28 cellular contexts compared by ENCODE assay signal in the genomic region with DNA sequence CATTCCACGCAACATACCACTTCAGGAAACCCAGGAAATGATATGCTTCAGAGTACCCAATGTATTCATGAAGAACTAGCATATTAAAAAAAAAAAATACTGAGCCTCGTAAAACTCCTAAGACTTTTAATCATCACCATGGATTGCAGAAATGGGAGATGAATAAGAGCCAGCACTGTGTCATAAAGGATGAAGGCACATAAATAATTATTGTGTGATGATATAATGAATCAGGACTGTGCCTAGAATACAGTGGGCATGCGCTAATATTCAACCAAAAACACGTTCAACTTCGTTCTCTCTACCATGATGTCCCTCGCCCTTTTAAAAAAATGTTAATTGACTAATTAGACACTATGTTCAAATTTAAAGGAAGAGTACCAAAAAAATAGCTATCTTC.
A peak's percentile ranks its signal among the peaks of the same experiment; 100 is the strongest.
DNase-seq lines count a peak whose midpoint lies in the region; ATAC-seq and TF ChIP-seq lines count a peak whose summit lies in the region.
"Had no signal": no experiment of that assay in that cellular context is flagged by ENCODE, and none has a peak within 500 bp of the region (broad histone marks: within the 10 kb centered on the region; RNA-seq: fewer than 3 reads in every experiment).

No MANE protein-coding gene starts in this region.

- POLR2A ChIA-PET in activated naive CD8-positive, alpha-beta T cell treated with anti-CD3 and anti-CD28 coated beads, Interleukin-2, amount 10 ng/mL, durations not matched to agents 7 days and 5 days (lab: Charles Lee), result no interaction called here
- POLR2A ChIA-PET in RWPE1 (lab: Yijun Ruan, JAX; ENCODE audit: low non-redundant PET), result no interaction called here

- H3K4me3 Mint-ChIP-seq in activated naive CD8-positive, alpha-beta T cell treated with anti-CD3 and anti-CD28 coated beads, Interleukin-2, amount 10 ng/mL, durations not matched to agents 7 days and 5 days, result no peak overlapping the region
- no peak overlapping the region for H3K4me3 Mint-ChIP-seq in activated naive CD8-positive, alpha-beta T cell treated with anti-CD3 and anti-CD28 coated beads, Interleukin-2, amount 50 U/mL, for 24 hours
- no peak overlapping the region for H3K4me3 Mint-ChIP-seq in glutamatergic neuron (ENCODE audit: unreplicated experiment)
- H3K4me3 Mint-ChIP-seq: activated B cell treated with CpG ODN at 0.5 μM for 24 hours; activated CD4-positive, alpha-beta memory T cell treated with anti-CD3 and anti-CD28 coated beads, Interleukin-2, amount 10 ng/mL, durations not matched to agents 7 days and 5 days had no signal

- DNase-seq in activated naive CD8-positive, alpha-beta T cell treated with anti-CD3 and anti-CD28 coated beads, Interleukin-2, amount 10 ng/mL, durations not matched to agents 7 days and 5 days, result no peak
- no peak for DNase-seq in activated naive CD8-positive, alpha-beta T cell treated with anti-CD3 and anti-CD28 coated beads, Interleukin-2, amount 50 U/mL, for 24 hours
- DNase-seq in RWPE1 (ENCODE audit: low spot score) (peak; percentile 46), fibroblast of the aortic adventitia (ENCODE audit: low read depth) (peak; percentile 14), occipital lobe (lab: John Stamatoyannopoulos, UW) (no peak), glutamatergic neuron (no peak), activated gamma-delta T cell treated with Interleukin-2 at 50 U/mL for 16 hours (no peak)
- DNase-seq: 8988T; activated B cell treated with CpG ODN at 0.5 μM for 24 hours; activated CD4-positive, alpha-beta memory T cell treated with anti-CD3 and anti-CD28 coated beads, Interleukin-2, amount 10 ng/mL, durations not matched to agents 7 days and 5 days; activated gamma-delta T cell; activated T-cell treated with anti-CD3 and anti-CD28 coated beads for 4 hours; adrenal gland; BE2C; COR-L47; cortex of kidney; DMS79; NCI-H1694; NCI-H2171 treated with DMSO at 0.1 percent for 48 hours; NCI-H524 treated with DMSO at 0.1 percent for 48 hours; RPMI8226; stimulated activated CD4-positive, alpha-beta T cell treated with anti-CD3 and anti-CD28 coated beads, Interleukin-4, amount 100 ng/mL, for 1 hour; stimulated activated naive CD4-positive, alpha-beta T cell treated with Interleukin-2 at 50 U/mL for 16 hours; T-helper 9 cell; thyroid gland had no signal

- peaks cover 14% of the 10 kb centered on the region for H3K4me1 Mint-ChIP-seq in activated naive CD8-positive, alpha-beta T cell treated with anti-CD3 and anti-CD28 coated beads, Interleukin-2, amount 10 ng/mL, durations not matched to agents 7 days and 5 days
- H3K4me1 Mint-ChIP-seq in activated naive CD8-positive, alpha-beta T cell treated with anti-CD3 and anti-CD28 coated beads, Interleukin-2, amount 50 U/mL, for 24 hours, result no peaks in the 10 kb centered on the region
- H3K4me1 Mint-ChIP-seq in glutamatergic neuron (ENCODE audit: low read depth, unreplicated experiment), result peaks cover 9% of the 10 kb centered on the region
- H3K4me1 Mint-ChIP-seq: activated B cell treated with CpG ODN at 0.5 μM for 24 hours had no signal

- no peak overlapping the region for H3K27ac ChIP-seq in RWPE1
- H3K27ac ChIP-seq: adrenal gland, cardiac muscle cell, hepatocyte, thyroid gland had no signal

- ATAC-seq in activated naive CD8-positive, alpha-beta T cell treated with anti-CD3 and anti-CD28 coated beads, Interleukin-2, amount 10 ng/mL, durations not matched to agents 7 days and 5 days (ENCODE audit: low read depth), result no peak
- no peak for ATAC-seq in activated naive CD8-positive, alpha-beta T cell treated with anti-CD3 and anti-CD28 coated beads, Interleukin-2, amount 50 U/mL, for 24 hours
- ATAC-seq in GM18502 (IDR thresholded peaks at IDR 0.05; ENCODE audit: poor library complexity, unreplicated experiment), result no peak

- H3K36me3 Mint-ChIP-seq in activated naive CD8-positive, alpha-beta T cell treated with anti-CD3 and anti-CD28 coated beads, Interleukin-2, amount 10 ng/mL, durations not matched to agents 7 days and 5 days, result peaks cover 56% of the 10 kb centered on the region
- H3K36me3 Mint-ChIP-seq in activated naive CD8-positive, alpha-beta T cell treated with anti-CD3 and anti-CD28 coated beads, Interleukin-2, amount 50 U/mL, for 24 hours (ENCODE audit: low read depth), result peaks cover 13% of the 10 kb centered on the region
- peaks cover 4% of the 10 kb centered on the region for H3K36me3 Mint-ChIP-seq in glutamatergic neuron (ENCODE audit: unreplicated experiment)

- CTCF ChIA-PET in RWPE1 (lab: Yijun Ruan, JAX), result no interaction called here

- peak overlapping the region; percentile 4 for H3K27ac Mint-ChIP-seq in activated naive CD8-positive, alpha-beta T cell treated with anti-CD3 and anti-CD28 coated beads, Interleukin-2, amount 10 ng/mL, durations not matched to agents 7 days and 5 days
- H3K27ac Mint-ChIP-seq in activated naive CD8-positive, alpha-beta T cell treated with anti-CD3 and anti-CD28 coated beads, Interleukin-2, amount 50 U/mL, for 24 hours, result no peak overlapping the region
- H3K27ac Mint-ChIP-seq in glutamatergic neuron (ENCODE audit: unreplicated experiment), result no peak overlapping the region
- H3K27ac Mint-ChIP-seq: activated B cell treated with CpG ODN at 0.5 μM for 24 hours; activated CD4-positive, alpha-beta memory T cell treated with anti-CD3 and anti-CD28 coated beads, Interleukin-2, amount 10 ng/mL, durations not matched to agents 7 days and 5 days had no signal

- H3K27me3 Mint-ChIP-seq in activated naive CD8-positive, alpha-beta T cell treated with anti-CD3 and anti-CD28 coated beads, Interleukin-2, amount 10 ng/mL, durations not matched to agents 7 days and 5 days, result no peaks in the 10 kb centered on the region
- H3K27me3 Mint-ChIP-seq in activated naive CD8-positive, alpha-beta T cell treated with anti-CD3 and anti-CD28 coated beads, Interleukin-2, amount 50 U/mL, for 24 hours, result no peaks in the 10 kb centered on the region
- no peaks in the 10 kb centered on the region for H3K27me3 Mint-ChIP-seq in glutamatergic neuron (ENCODE audit: unreplicated experiment)
- H3K27me3 Mint-ChIP-seq: activated B cell treated with CpG ODN at 0.5 μM for 24 hours; activated CD4-positive, alpha-beta memory T cell treated with anti-CD3 and anti-CD28 coated beads, Interleukin-2, amount 10 ng/mL, durations not matched to agents 7 days and 5 days had no signal

- H3K9me3 Mint-ChIP-seq in activated naive CD8-positive, alpha-beta T cell treated with anti-CD3 and anti-CD28 coated beads, Interleukin-2, amount 10 ng/mL, durations not matched to agents 7 days and 5 days, result peaks cover 2% of the 10 kb centered on the region
- peaks cover 8% of the 10 kb centered on the region for H3K9me3 Mint-ChIP-seq in activated naive CD8-positive, alpha-beta T cell treated with anti-CD3 and anti-CD28 coated beads, Interleukin-2, amount 50 U/mL, for 24 hours
- H3K9me3 Mint-ChIP-seq in glutamatergic neuron (ENCODE audit: unreplicated experiment), result peaks cover 1% of the 10 kb centered on the region
- H3K9me3 Mint-ChIP-seq: activated CD4-positive, alpha-beta memory T cell treated with anti-CD3 and anti-CD28 coated beads, Interleukin-2, amount 10 ng/mL, durations not matched to agents 7 days and 5 days had no signal

- H3K4me3 ChIP-seq in fibroblast of the aortic adventitia (ENCODE audit: low read depth, low read length), result no peak overlapping the region
- H3K4me3 ChIP-seq: adrenal gland, cardiac muscle cell, hepatocyte, thyroid gland had no signal

- TF ChIP-seq CTCF in RWPE1 (conservative IDR thresholded peaks at IDR 0.05; ENCODE audit: low read depth) (no peak), fibroblast of the aortic adventitia (IDR thresholded peaks at IDR 0.05; ENCODE audit: insufficient read depth, low read length) (no peak), glutamatergic neuron (IDR thresholded peaks at IDR 0.05; ENCODE audit: partially characterized antibody, unreplicated experiment) (no peak)

Comparison
In these comparisons a context has a peak if more than half of its experiments do, and no peak if none do; other contexts are left out.
1. DNase-seq: peak in RWPE1 (single experiment) and fibroblast of the aortic adventitia (single experiment); none in activated naive CD8-positive, alpha-beta T cell treated with anti-CD3 and anti-CD28 coated beads, Interleukin-2, amount 10 ng/mL, durations not matched to agents 7 days and 5 days (single experiment), activated naive CD8-positive, alpha-beta T cell treated with anti-CD3 and anti-CD28 coated beads, Interleukin-2, amount 50 U/mL, for 24 hours (single experiment), occipital lobe (single experiment), glutamatergic neuron (single experiment) and activated gamma-delta T cell treated with Interleukin-2 at 50 U/mL for 16 hours (single experiment).